In genomic region chr10:32960022-32960421, GRCh38 we compare ENCODE assay signal across 1 cellular context.
TF ChIP-seq lines count a peak whose summit lies in the region.

No MANE protein-coding gene starts in this region.

TF ChIP-seq in K562, 482 proteins besides CTCF, POLR2A, EP300 and RAD21 (continued from another document and continues in another):
- TF ChIP-seq UBTF (IDR thresholded peaks at IDR 0.05; ENCODE audit: borderline replicate concordance in 1 of 2, low read depth in 2 of 2, low read length in 2 of 2): peak; percentile 96 to 97
- TF ChIP-seq ZFPM2 (CRISPR knock-in tag; IDR thresholded peaks at IDR 0.05): no peak
- TF ChIP-seq MEIS2 (IDR thresholded peaks at IDR 0.05; ENCODE audit: partially characterized antibody): no peak
- peak in 1 of 2 experiments; percentile 31 for TF ChIP-seq AFF1 (IDR thresholded peaks at IDR 0.05; ENCODE audit: low read depth in 1 of 2, partially characterized antibody in 2 of 2)
- no peak for TF ChIP-seq PRPF4 (IDR thresholded peaks at IDR 0.05; ENCODE audit: insufficient read depth, low read depth, low read length, poor library complexity, severe bottlenecking)
- TF ChIP-seq, protein P1, sequence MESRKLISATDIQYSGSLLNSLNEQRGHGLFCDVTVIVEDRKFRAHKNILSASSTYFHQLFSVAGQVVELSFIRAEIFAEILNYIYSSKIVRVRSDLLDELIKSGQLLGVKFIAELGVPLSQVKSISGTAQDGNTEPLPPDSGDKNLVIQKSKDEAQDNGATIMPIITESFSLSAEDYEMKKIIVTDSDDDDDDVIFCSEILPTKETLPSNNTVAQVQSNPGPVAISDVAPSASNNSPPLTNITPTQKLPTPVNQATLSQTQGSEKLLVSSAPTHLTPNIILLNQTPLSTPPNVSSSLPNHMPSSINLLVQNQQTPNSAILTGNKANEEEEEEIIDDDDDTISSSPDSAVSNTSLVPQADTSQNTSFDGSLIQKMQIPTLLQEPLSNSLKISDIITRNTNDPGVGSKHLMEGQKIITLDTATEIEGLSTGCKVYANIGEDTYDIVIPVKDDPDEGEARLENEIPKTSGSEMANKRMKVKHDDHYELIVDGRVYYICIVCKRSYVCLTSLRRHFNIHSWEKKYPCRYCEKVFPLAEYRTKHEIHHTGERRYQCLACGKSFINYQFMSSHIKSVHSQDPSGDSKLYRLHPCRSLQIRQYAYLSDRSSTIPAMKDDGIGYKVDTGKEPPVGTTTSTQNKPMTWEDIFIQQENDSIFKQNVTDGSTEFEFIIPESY (CRISPR knock-in tag; IDR thresholded peaks at IDR 0.05): no peak
- peak; percentile 79; the same call in 1 of the 2 replicates for TF ChIP-seq TOE1 (IDR thresholded peaks at IDR 0.05; ENCODE audit: borderline replicate concordance)
- TF ChIP-seq TOE1 (CRISPR knock-in tag; IDR thresholded peaks at IDR 0.05; ENCODE audit: borderline replicate concordance, low read depth): no peak
- no peak for TF ChIP-seq U2AF2 (optimal IDR thresholded peaks at IDR 0.05; ENCODE audit: low read depth, low read length)
- no peak for TF ChIP-seq DDX20 (tag; IDR thresholded peaks at IDR 0.05; ENCODE audit: low read depth)
- no peak for TF ChIP-seq JUND (IDR thresholded peaks at IDR 0.05; ENCODE audit: borderline replicate concordance, low read depth, low read length)
- TF ChIP-seq JUND (tag; IDR thresholded peaks at IDR 0.05; ENCODE audit: borderline replicate concordance, low read depth, low read length): no peak; the same call in 2 of the 3 replicates
- TF ChIP-seq ZNF263 (CRISPR knock-in tag; IDR thresholded peaks at IDR 0.05; ENCODE audit: borderline replicate concordance): no peak
- TF ChIP-seq CAMTA2 (CRISPR knock-in tag; conservative IDR thresholded peaks at IDR 0.05): no peak
- no peak for TF ChIP-seq MYBL2 (IDR thresholded peaks at IDR 0.05; ENCODE audit: low read depth)
- no peak for TF ChIP-seq MYBL2 (CRISPR knock-in tag; IDR thresholded peaks at IDR 0.05; ENCODE audit: borderline replicate concordance)
- TF ChIP-seq NCOA4 (IDR thresholded peaks at IDR 0.05; ENCODE audit: partially characterized antibody): no peak
- TF ChIP-seq ARNT (IDR thresholded peaks at IDR 0.05): no peak; a peak in 1 of 4 replicates
- no peak for TF ChIP-seq ZNF740 (CRISPR knock-in tag; IDR thresholded peaks at IDR 0.05)
- no peak for TF ChIP-seq ZNF740 (tag; IDR thresholded peaks at IDR 0.05)
- TF ChIP-seq ZNF318 (IDR thresholded peaks at IDR 0.05; ENCODE audit: borderline replicate concordance in 1 of 2, low read depth in 1 of 2): no peak
- TF ChIP-seq TBL1XR1 (IDR thresholded peaks at IDR 0.05; ENCODE audit: low read length in 2 of 2): no peak; a peak in 1 of 4 replicates
- TF ChIP-seq L3MBTL2 (IDR thresholded peaks at IDR 0.05): 0 out of 2 replicates have a peak, but pooled peaks have one; percentile 11
- no peak for TF ChIP-seq ZNF134 (CRISPR knock-in tag; conservative IDR thresholded peaks at IDR 0.05)
- TF ChIP-seq HIVEP1 (CRISPR knock-in tag; IDR thresholded peaks at IDR 0.05): no peak
- no peak for TF ChIP-seq NR1H2 (CRISPR knock-in tag; IDR thresholded peaks at IDR 0.05)
- TF ChIP-seq, protein P2, sequence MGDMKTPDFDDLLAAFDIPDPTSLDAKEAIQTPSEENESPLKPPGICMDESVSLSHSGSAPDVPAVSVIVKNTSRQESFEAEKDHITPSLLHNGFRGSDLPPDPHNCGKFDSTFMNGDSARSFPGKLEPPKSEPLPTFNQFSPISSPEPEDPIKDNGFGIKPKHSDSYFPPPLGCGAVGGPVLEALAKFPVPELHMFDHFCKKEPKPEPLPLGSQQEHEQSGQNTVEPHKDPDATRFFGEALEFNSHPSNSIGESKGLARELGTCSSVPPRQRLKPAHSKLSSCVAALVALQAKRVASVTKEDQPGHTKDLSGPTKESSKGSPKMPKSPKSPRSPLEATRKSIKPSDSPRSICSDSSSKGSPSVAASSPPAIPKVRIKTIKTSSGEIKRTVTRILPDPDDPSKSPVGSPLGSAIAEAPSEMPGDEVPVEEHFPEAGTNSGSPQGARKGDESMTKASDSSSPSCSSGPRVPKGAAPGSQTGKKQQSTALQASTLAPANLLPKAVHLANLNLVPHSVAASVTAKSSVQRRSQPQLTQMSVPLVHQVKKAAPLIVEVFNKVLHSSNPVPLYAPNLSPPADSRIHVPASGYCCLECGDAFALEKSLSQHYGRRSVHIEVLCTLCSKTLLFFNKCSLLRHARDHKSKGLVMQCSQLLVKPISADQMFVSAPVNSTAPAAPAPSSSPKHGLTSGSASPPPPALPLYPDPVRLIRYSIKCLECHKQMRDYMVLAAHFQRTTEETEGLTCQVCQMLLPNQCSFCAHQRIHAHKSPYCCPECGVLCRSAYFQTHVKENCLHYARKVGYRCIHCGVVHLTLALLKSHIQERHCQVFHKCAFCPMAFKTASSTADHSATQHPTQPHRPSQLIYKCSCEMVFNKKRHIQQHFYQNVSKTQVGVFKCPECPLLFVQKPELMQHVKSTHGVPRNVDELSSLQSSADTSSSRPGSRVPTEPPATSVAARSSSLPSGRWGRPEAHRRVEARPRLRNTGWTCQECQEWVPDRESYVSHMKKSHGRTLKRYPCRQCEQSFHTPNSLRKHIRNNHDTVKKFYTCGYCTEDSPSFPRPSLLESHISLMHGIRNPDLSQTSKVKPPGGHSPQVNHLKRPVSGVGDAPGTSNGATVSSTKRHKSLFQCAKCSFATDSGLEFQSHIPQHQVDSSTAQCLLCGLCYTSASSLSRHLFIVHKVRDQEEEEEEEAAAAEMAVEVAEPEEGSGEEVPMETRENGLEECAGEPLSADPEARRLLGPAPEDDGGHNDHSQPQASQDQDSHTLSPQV (IDR thresholded peaks at IDR 0.05): 0 out of 2 replicates have a peak, but pooled peaks have one; percentile 32
- TF ChIP-seq ZNF121 (CRISPR knock-in tag; conservative IDR thresholded peaks at IDR 0.05): no peak
- peak; percentile 38; the same call in 1 of the 2 replicates for TF ChIP-seq SMAD4 (CRISPR knock-in tag; conservative IDR thresholded peaks at IDR 0.05)
- TF ChIP-seq KDM1A (IDR thresholded peaks at IDR 0.05): peak; percentile 44; a peak in 3 of 4 replicates
- no peak for TF ChIP-seq ZNF764 (CRISPR knock-in tag; IDR thresholded peaks at IDR 0.05; ENCODE audit: low read depth)
- no peak for TF ChIP-seq ATF1 (CRISPR knock-in tag; IDR thresholded peaks at IDR 0.05)
- peak; percentile 7; the same call in 1 of the 2 replicates for TF ChIP-seq ATF1 (tag; IDR thresholded peaks at IDR 0.05)
- TF ChIP-seq KDM5B (IDR thresholded peaks at IDR 0.05; ENCODE audit: insufficient replicate concordance, low read depth, low read length): no peak
- TF ChIP-seq SREBF1 (IDR thresholded peaks at IDR 0.05; ENCODE audit: borderline replicate concordance, low read depth, low read length): no peak
- TF ChIP-seq RBFOX2 (IDR thresholded peaks at IDR 0.05; ENCODE audit: low read depth, low read length): no peak
- no peak for TF ChIP-seq CHD4 (IDR thresholded peaks at IDR 0.05; ENCODE audit: insufficient read depth, insufficient replicate concordance, low read depth, low read length, poor library complexity, severe bottlenecking)
- no peak for TF ChIP-seq NUFIP1 (IDR thresholded peaks at IDR 0.05; ENCODE audit: partially characterized antibody)
- peak in 1 of 2 experiments; percentile 23; a peak in 1 of 4 replicates for TF ChIP-seq CSDE1 (IDR thresholded peaks at IDR 0.05)
- no peak for TF ChIP-seq PPARD (CRISPR knock-in tag; IDR thresholded peaks at IDR 0.05)
